24 cellular contexts compared by ENCODE assay signal in genomic region chr5:43171441-43171840, GRCh38. TPM values are rescaled to one million over a fixed set of nuclear protein-coding genes. Genes with fewer than 3 reads are reported as not detected.
DNase-seq lines count a peak whose midpoint lies in the region; ATAC-seq, FAIRE-seq and TF ChIP-seq lines count a peak whose summit lies in the region.
"Had no signal": no experiment of that assay in that cellular context is flagged by ENCODE, and none has a peak within 500 bp of the region (broad histone marks: within the 10 kb centered on the region; RNA-seq: fewer than 3 reads in every experiment).

No MANE protein-coding gene starts in this region.

- no peak overlapping the region for H2BK120ac ChIP-seq in mesenchymal stem cell (ENCODE audit: low read depth, low read length)

- H2BK5ac ChIP-seq in mesenchymal stem cell (ENCODE audit: low read depth, low read length, poor library complexity, severe bottlenecking), result no peak overlapping the region

- no peaks in the 10 kb centered on the region for H4K20me1 ChIP-seq in GM12878 (ENCODE audit: control insufficient read depth, insufficient read depth)

- H3K4me2 ChIP-seq in GM12878 (ENCODE audit: control insufficient read depth, insufficient read depth) (no peak overlapping the region), mesenchymal stem cell (ENCODE audit: low read length, poor library complexity, severe bottlenecking) (no peak overlapping the region)
- H3K4me2 ChIP-seq: GM23338 had no signal

- peak; percentile 27 for DNase-seq in ACHN
- no peak for DNase-seq in GM12891 (ENCODE audit: insufficient read length, low spot score)
- no peak for DNase-seq in GM12878 (ENCODE audit: low read depth, low spot score)
- DNase-seq in mesenchymal stem cell, result no peak
- DNase-seq in MV-4-11 (lab: John Stamatoyannopoulos, UW), result no peak
- no peak for DNase-seq in NAMALWA (ENCODE audit: low spot score)
- DNase-seq: BE2C; C1 segment of cervical spinal cord; CD4-positive, CD25-positive, alpha-beta regulatory T cell; CD8-positive, alpha-beta memory T cell; COR-L47; DMS153; DMS79; GDM1; HCEC 1CT had no signal

- CTCF ChIA-PET in GM12878 (lab: Yijun Ruan, JAX), result interaction anchor here (0.6 to 0.7 kb wide), 2 partner anchors 219 to 455 kb away, joined by 3 read pairs; no protein-coding TSS in a partner anchor

- H3K9me3 ChIP-seq in GM12878 (replicated peaks; ENCODE audit: control insufficient read depth, insufficient read depth, low read length), result no peaks in the 10 kb centered on the region
- H3K9me3 ChIP-seq in mesenchymal stem cell (ENCODE audit: control insufficient read depth, low read length), result no peaks in the 10 kb centered on the region
- H3K9me3 ChIP-seq: BE2C had no signal

- RAD21 ChIA-PET in GM12878 (lab: Charles Lee; ENCODE audit: unreplicated experiment), result no interaction called here

- H3K27ac ChIP-seq in GM12878 (ENCODE audit: control insufficient read depth, insufficient read depth) (no peak overlapping the region), mesenchymal stem cell (ENCODE audit: low read length, poor library complexity, severe bottlenecking) (peak overlapping the region; percentile 9)

- no peak for TF ChIP-seq CTCF in GM12878 (IDR thresholded peaks at IDR 0.05 in 2 of 3, conservative IDR thresholded peaks at IDR 0.05 in 1 of 3; ENCODE audit: control insufficient read depth in 2 of 3, extremely low read depth in 1 of 3, insufficient read depth in 1 of 3, low read depth in 3 of 3, low read length in 3 of 3)

- POLR2A ChIA-PET in GM12878 (lab: Charles Lee), result no interaction called here

- SMC1A ChIA-PET in GM12878 (lab: Charles Lee; ENCODE audit: uncharacterized antibody, unreplicated experiment), result no interaction called here

- no peaks in the 10 kb centered on the region for H3K4me1 ChIP-seq in GM12878 (ENCODE audit: control insufficient read depth, insufficient read depth, low read length)
- H3K4me1 ChIP-seq in mesenchymal stem cell (ENCODE audit: control insufficient read depth, insufficient read depth, low read depth, low read length), result peaks cover 3% of the 10 kb centered on the region
- H3K4me1 ChIP-seq: BE2C had no signal

- H2AFZ ChIP-seq in GM12878 (ENCODE audit: control insufficient read depth, low read depth, low read length) (no peak overlapping the region), mesenchymal stem cell (ENCODE audit: low read depth, low read length) (no peak overlapping the region)
- H2AFZ ChIP-seq: GM23338 had no signal

- H3K9ac ChIP-seq in GM12878 (ENCODE audit: control insufficient read depth, insufficient read depth, low read length) (no peak overlapping the region), mesenchymal stem cell (ENCODE audit: low read length) (no peak overlapping the region)

- TF ChIP-seq POLR2A in GM12891 (IDR thresholded peaks at IDR 0.05; ENCODE audit: low read depth, low read length), result no peak
- no peak for TF ChIP-seq POLR2A in GM12878 (IDR thresholded peaks at IDR 0.05; ENCODE audit: low read depth, low read length)

- H4K8ac ChIP-seq in mesenchymal stem cell (ENCODE audit: low read length), result no peak overlapping the region

- H2BK15ac ChIP-seq in mesenchymal stem cell (ENCODE audit: low read depth, poor library complexity, severe bottlenecking), result no peak overlapping the region

- ATAC-seq in GM12878, result no peak
- ATAC-seq in GM18861 (IDR thresholded peaks at IDR 0.05; ENCODE audit: unreplicated experiment), result no peak
- no peak for ATAC-seq in HG03378 (IDR thresholded peaks at IDR 0.05; ENCODE audit: unreplicated experiment)
- ATAC-seq: GM23338, K562 had no signal

- no TSS peak for BruUV-seq in GM12878 (replicated peaks; lab: Mats Ljungman, UMichigan)

- H3K79me1 ChIP-seq in mesenchymal stem cell (replicated peaks; ENCODE audit: low read length, poor library complexity, severe bottlenecking), result peaks cover 11% of the 10 kb centered on the region

- no peaks in the 10 kb centered on the region for H3K79me2 ChIP-seq in GM12878 (ENCODE audit: control insufficient read depth, insufficient read depth, low read length)

- H3K14ac ChIP-seq in mesenchymal stem cell (ENCODE audit: low read length in 2 of 2), result no peak overlapping the region

- H3K23ac ChIP-seq in mesenchymal stem cell (ENCODE audit: low read length in 2 of 2), result no peak overlapping the region

- FAIRE-seq in GM12891 (lab: Jason Lieb, UNC) (no peak), GM12878 (lab: Jason Lieb, UNC) (peak; percentile 23)
- FAIRE-seq: D721Med, H54, HTR-8/SVneo, K562 had no signal

- TF ChIP-seq EP300 in GM12878 (IDR thresholded peaks at IDR 0.05; ENCODE audit: borderline replicate concordance in 1 of 2, control insufficient read depth in 1 of 2, low read depth in 2 of 2, low read length in 2 of 2), result no peak

- no peak overlapping the region for H2AK5ac ChIP-seq in mesenchymal stem cell (ENCODE audit: low read length, severe bottlenecking)

- H3K27me3 ChIP-seq in GM12878 (replicated peaks in 1 of 2; ENCODE audit: control insufficient read depth in 2 of 2, insufficient read depth in 2 of 2, low read length in 1 of 2), result no peaks in the 10 kb centered on the region
- H3K27me3 ChIP-seq in mesenchymal stem cell (ENCODE audit: control insufficient read depth in 1 of 2, insufficient read depth in 1 of 2, low read length in 2 of 2), result no peaks in the 10 kb centered on the region
- H3K27me3 ChIP-seq: BE2C had no signal

- in situ Hi-C loops in ACHN (cut with HindIII; ENCODE audit: low pct_ligation_motif_present, low pct_unique_long_range_greater_than_20kb, low sequenced_read_pairs) (no loop called here), GM12878 (cut with MboI) (no loop called here)

- intact Hi-C loops in GM12878 (cut with micrococcal nuclease; ENCODE audit: unreplicated experiment), result no loop called here

- no peak overlapping the region for H3K18ac ChIP-seq in mesenchymal stem cell (ENCODE audit: low read depth in 1 of 2, low read length in 2 of 2)

- no peak overlapping the region for H4K91ac ChIP-seq in mesenchymal stem cell (ENCODE audit: low read length)

- 96% methylated on average over 9 of the region's 9 CpGs for WGBS in GM12878 (ENCODE audit: insufficient coverage, insufficient replicate concordance, low lambda C conversion rate, missing lambda C conversion rate)
- over 99% methylated on average over 9 of the region's 9 CpGs for WGBS in mesenchymal stem cell

- no peak overlapping the region for H3K4me3 ChIP-seq in GM12878
- no peak overlapping the region for H3K4me3 ChIP-seq in mesenchymal stem cell (ENCODE audit: insufficient read depth in 1 of 2, low read depth in 1 of 2, low read length in 2 of 2)
- H3K4me3 ChIP-seq: GM23338, K562 had no signal

- H3K36me3 ChIP-seq in GM12878 (ENCODE audit: control insufficient read depth in 2 of 2, insufficient read depth in 2 of 2, low read length in 1 of 2) (peaks cover 3 to 8% of the 10 kb centered on the region in 2 experiments; a peak in 3 of 4 replicates), mesenchymal stem cell (ENCODE audit: control insufficient read depth in 1 of 2, insufficient read depth in 2 of 2, low read depth in 1 of 2, low read length in 2 of 2) (peaks cover 13 to 65% of the 10 kb centered on the region in 2 experiments)

- H3K4ac ChIP-seq in mesenchymal stem cell (ENCODE audit: low read depth in 1 of 2, low read length in 2 of 2), result no peak overlapping the region

- no peak overlapping the region for H2BK12ac ChIP-seq in mesenchymal stem cell (ENCODE audit: low read length in 2 of 2)

- TF ChIP-seq RAD21 in GM12878 (IDR thresholded peaks at IDR 0.05; ENCODE audit: insufficient read depth, low read depth, low read length), result no peak

TF ChIP-seq in GM12891, 5 proteins besides CTCF, POLR2A, EP300 and RAD21 (continues in another document):
- no peak for TF ChIP-seq SPI1 (IDR thresholded peaks at IDR 0.05; ENCODE audit: low read depth, low read length)

RNA-seq across cellular contexts. Expression of gene NIM1K, which starts 20.6 kb away (rescaled TPM):
- 1.6 TPM for polyA plus RNA-seq in GM12891 (2012; ENCODE audit: low read depth, missing spikeins)
- 1.1 and 1.4 TPM in 2 replicates for total RNA-seq in GM12878 (2013; cell fraction: nucleolus; rRNA removed)
- total RNA-seq in GM12878 (2014; rRNA removed) (0.96 and 1.3 TPM in 2 replicates), GM12878 (2014; rRNA removed; fragmentation: Illumina TruSeq; extraction: Trizol) (0.63 and 0.69 TPM in 2 replicates), GM12878 (2021) (0.69 and 1.0 TPM in 2 replicates)
- polyA plus RNA-seq in GM12878 (2011; ENCODE audit: low read depth), result 0.50 TPM
- polyA plus RNA-seq in GM12878 (2011; rRNA removed) (1.3 and 1.6 TPM in 2 replicates), GM12878 (2014; fragmentation: Illumina TruSeq; extraction: Trizol) (0.47 and 0.74 TPM in 2 replicates), GM12878 (2014; fragmentation: Nextera tagmentation; extraction: Ambion mirVana) (under 1 TPM; 0.27 to 0.35 TPM), GM12878 (2014; rRNA removed) (0.37 and 0.84 TPM in 2 replicates), GM12878 (2016; fragmentation: Nextera tagmentation; extraction: Ambion mirVana) (1 to 10 TPM in 1 of 2 experiments, under 1 TPM in 1; 0.96 to 1.7 TPM)
- polyA plus RNA-seq in GM12878 (2011; cell fraction: cytosol; rRNA removed), result 1.5 and 1.7 TPM in 2 replicates
- polyA plus RNA-seq in GM12878 (2011; cell fraction: nucleus; rRNA removed), result 0.99 and 1.3 TPM in 2 replicates
- 0.76 and 1.0 TPM in 2 replicates for polyA plus RNA-seq in GM12878 (2012)
- 1.5 and 1.9 TPM in 2 replicates for polyA minus RNA-seq in GM12878 (2011; rRNA and poly(A)+ RNA removed)
- 1.2 and 1.6 TPM in 2 replicates for polyA minus RNA-seq in GM12878 (2011; cell fraction: cytosol; rRNA and poly(A)+ RNA removed)
- polyA minus RNA-seq in GM12878 (2011; cell fraction: nucleus; rRNA and poly(A)+ RNA removed), result 1.6 and 2.1 TPM in 2 replicates
- polyA plus RNA-seq in mesenchymal stem cell (2013, experiment 1 of 2), result 0.11 TPM
- 0.10 TPM for polyA plus RNA-seq in mesenchymal stem cell (2013, experiment 2 of 2)
- total RNA-seq: A172, Daoy, GM23338 had no signal
- polyA plus RNA-seq: GM23338 had no signal

RNA-seq across cellular contexts. Expression of gene ZNF131, which starts 50.7 kb away (rescaled TPM):
- polyA plus RNA-seq in GM12891 (2012; ENCODE audit: low read depth, missing spikeins), result 15.1 TPM
- total RNA-seq in GM12878 (2013; cell fraction: nucleolus; rRNA removed), result 107 and 112 TPM in 2 replicates
- total RNA-seq in GM12878 (2014; rRNA removed) (28.0 and 32.5 TPM in 2 replicates), GM12878 (2014; rRNA removed; fragmentation: Illumina TruSeq; extraction: Trizol) (52.6 and 53.0 TPM in 2 replicates), GM12878 (2021) (28.5 and 31.6 TPM in 2 replicates)
- polyA plus RNA-seq in GM12878 (2011; ENCODE audit: low read depth), result 13.9 TPM
- polyA plus RNA-seq in GM12878 (2011; rRNA removed) (47.9 and 67.2 TPM in 2 replicates), GM12878 (2014; fragmentation: Illumina TruSeq; extraction: Trizol) (49.1 and 76.0 TPM in 2 replicates), GM12878 (2014; fragmentation: Nextera tagmentation; extraction: Ambion mirVana) (10 to 100 TPM; 16.4 to 23.3 TPM), GM12878 (2014; rRNA removed) (23.2 and 27.9 TPM in 2 replicates), GM12878 (2016; fragmentation: Nextera tagmentation; extraction: Ambion mirVana) (10 to 100 TPM; 24.9 to 28.5 TPM)
- polyA plus RNA-seq in GM12878 (2011; cell fraction: cytosol; rRNA removed), result 20.0 and 21.2 TPM in 2 replicates
- polyA plus RNA-seq in GM12878 (2011; cell fraction: nucleus; rRNA removed), result 36.3 and 39.3 TPM in 2 replicates
- polyA plus RNA-seq in GM12878 (2012), result 17.6 and 20.0 TPM in 2 replicates
- polyA minus RNA-seq in GM12878 (2011; rRNA and poly(A)+ RNA removed), result 35.7 and 57.9 TPM in 2 replicates
- polyA minus RNA-seq in GM12878 (2011; cell fraction: cytosol; rRNA and poly(A)+ RNA removed), result 17.0 and 20.3 TPM in 2 replicates
- 29.6 and 53.0 TPM in 2 replicates for polyA minus RNA-seq in GM12878 (2011; cell fraction: nucleus; rRNA and poly(A)+ RNA removed)
- polyA plus RNA-seq in mesenchymal stem cell (2013, experiment 1 of 2), result 27.1 TPM
- 24.9 TPM for polyA plus RNA-seq in mesenchymal stem cell (2013, experiment 2 of 2)
